In the genomic region with DNA sequence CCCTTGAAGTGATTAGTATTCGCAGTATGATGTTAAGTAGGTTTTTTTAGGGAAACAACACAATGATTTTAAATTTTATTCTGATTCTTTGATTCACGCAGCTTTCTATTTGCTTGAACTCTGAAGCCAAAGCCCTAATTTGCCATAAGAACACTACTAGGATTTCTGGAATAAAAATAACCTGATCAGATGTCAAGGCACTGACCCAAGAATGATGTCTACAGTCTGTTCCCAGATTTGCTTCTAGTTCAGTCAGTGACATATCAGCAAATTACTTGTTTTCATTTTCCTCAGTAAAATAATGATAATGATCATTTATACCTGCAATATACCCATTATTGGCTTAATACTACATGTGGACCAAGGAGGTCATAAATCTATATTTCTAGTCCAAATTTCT, we compare ENCODE assay signal across 15 cellular contexts.
A peak's percentile ranks its signal among the peaks of the same experiment; 100 is the strongest.
DNase-seq lines count a peak whose midpoint lies in the region; ATAC-seq and TF ChIP-seq lines count a peak whose summit lies in the region.
"Had no signal": no experiment of that assay in that cellular context is flagged by ENCODE, and none has a peak within 500 bp of the region (broad histone marks: within the 10 kb centered on the region; RNA-seq: fewer than 3 reads in every experiment).

No MANE protein-coding gene starts in this region.

- DNase-seq in ascending aorta (ENCODE audit: low spot score in 2 of 2) (no peak), coronary artery (ENCODE audit: low spot score) (no peak), gastrocnemius medialis (no peak), islet precursor cell (no peak)
- DNase-seq in stimulated activated CD4-positive, alpha-beta T cell treated with anti-CD3 and anti-CD28 coated beads, Interleukin-15, amount 100 ng/mL, for 24 hours = no peak
- no peak for DNase-seq in activated CD8-positive, alpha-beta memory T cell treated with anti-CD3 and anti-CD28 coated beads, Interleukin-2, amount 50 U/mL, for 48 hours
- DNase-seq: 8988T; CD4-positive, alpha-beta memory T cell; DMS153; DMS79; GF-D8; GOT3; H7 had no signal

- intact Hi-C loops in ascending aorta (cut with DNase I) = no loop called here
- intact Hi-C loops in gastrocnemius medialis (cut with DNase I; ENCODE audit: low total_unique reads) = no loop called here

- H3K9me3 ChIP-seq in ascending aorta = no peaks in the 10 kb centered on the region
- H3K9me3 ChIP-seq in gastrocnemius medialis = no peaks in the 10 kb centered on the region

- in situ Hi-C loops in gastrocnemius medialis (cut with MboI; ENCODE audit: low sequenced_read_pairs in 4 of 4) = no loop called here

- H3K27ac ChIP-seq in ascending aorta = peak overlapping the region; percentile 27 to 63
- H3K27ac ChIP-seq in coronary artery = peak overlapping the region; percentile 56 to 69
- peak overlapping the region; percentile 50 to 79 (median 62) for H3K27ac ChIP-seq in gastrocnemius medialis
- H3K27ac ChIP-seq: BLaER1 had no signal

- peaks cover 4% of the 10 kb centered on the region in 2 donors for H3K4me1 ChIP-seq in ascending aorta
- peaks cover 0 to 5% of the 10 kb centered on the region in 2 donors for H3K4me1 ChIP-seq in gastrocnemius medialis

- no peak for TF ChIP-seq POLR2A in gastrocnemius medialis (IDR thresholded peaks at IDR 0.05)

- TF ChIP-seq CTCF in ascending aorta (IDR thresholded peaks at IDR 0.05) = no peak
- no peak for TF ChIP-seq CTCF in coronary artery (IDR thresholded peaks at IDR 0.05)
- no peak for TF ChIP-seq CTCF in gastrocnemius medialis (IDR thresholded peaks at IDR 0.05 in 4 of 5, conservative IDR thresholded peaks at IDR 0.05 in 1 of 5)

- ATAC-seq in gastrocnemius medialis (peak; percentile 76 to 95), HG02759 (IDR thresholded peaks at IDR 0.05; ENCODE audit: unreplicated experiment) (no peak)

- H3K27me3 ChIP-seq in ascending aorta = no peaks in the 10 kb centered on the region
- no peaks in the 10 kb centered on the region for H3K27me3 ChIP-seq in gastrocnemius medialis
- H3K27me3 ChIP-seq: BLaER1 had no signal

- H3K4me3 ChIP-seq in ascending aorta (no peak overlapping the region), coronary artery (no peak overlapping the region), gastrocnemius medialis (peak overlapping the region in 1 of 4 donors; percentile 21)
- H3K4me3 ChIP-seq: BLaER1 had no signal

- H3K36me3 ChIP-seq in ascending aorta = no peaks in the 10 kb centered on the region
- H3K36me3 ChIP-seq in gastrocnemius medialis = no peaks in the 10 kb centered on the region
- H3K36me3 ChIP-seq: BLaER1 had no signal
